Comparison of ENCODE assay signal across 1 cellular context in genomic region chr1:42963378-42964005, GRCh38.
TF ChIP-seq lines count a peak whose summit lies in the region.

No MANE protein-coding gene starts in this region.

TF ChIP-seq in K562, 482 proteins besides CTCF, POLR2A, EP300 and RAD21 (continued from another document and continues in another):
- TF ChIP-seq, protein P1, sequence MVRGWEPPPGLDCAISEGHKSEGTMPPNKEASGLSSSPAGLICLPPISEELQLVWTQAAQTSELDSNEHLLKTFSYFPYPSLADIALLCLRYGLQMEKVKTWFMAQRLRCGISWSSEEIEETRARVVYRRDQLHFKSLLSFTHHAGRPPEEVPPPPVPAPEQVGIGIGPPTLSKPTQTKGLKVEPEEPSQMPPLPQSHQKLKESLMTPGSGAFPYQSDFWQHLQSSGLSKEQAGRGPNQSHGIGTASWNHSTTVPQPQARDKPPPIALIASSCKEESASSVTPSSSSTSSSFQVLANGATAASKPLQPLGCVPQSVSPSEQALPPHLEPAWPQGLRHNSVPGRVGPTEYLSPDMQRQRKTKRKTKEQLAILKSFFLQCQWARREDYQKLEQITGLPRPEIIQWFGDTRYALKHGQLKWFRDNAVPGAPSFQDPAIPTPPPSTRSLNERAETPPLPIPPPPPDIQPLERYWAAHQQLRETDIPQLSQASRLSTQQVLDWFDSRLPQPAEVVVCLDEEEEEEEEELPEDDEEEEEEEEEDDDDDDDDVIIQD (CRISPR knock-in tag; IDR thresholded peaks at IDR 0.05) = no peak
- TF ChIP-seq CC2D1A (IDR thresholded peaks at IDR 0.05) (peak; percentile 95; the same call in 1 of the 2 replicates), PHB2 (IDR thresholded peaks at IDR 0.05; ENCODE audit: low read depth) (peak; percentile 92), CTBP1 (IDR thresholded peaks at IDR 0.05; ENCODE audit: borderline replicate concordance) (peak; percentile 95; the same call in 1 of the 2 replicates), NCOA1 (IDR thresholded peaks at IDR 0.05; ENCODE audit: low read depth) (peak; percentile 93), MAFF (IDR thresholded peaks at IDR 0.05; ENCODE audit: low read length) (peak; percentile 92), ARID1B (IDR thresholded peaks at IDR 0.05) (peak; percentile 99), MTA2 (IDR thresholded peaks at IDR 0.05; ENCODE audit: low read depth) (peak; percentile 97), ZNF668 (CRISPR knock-in tag; IDR thresholded peaks at IDR 0.05) (peak; percentile 59; the same call in 1 of the 2 replicates), SETDB1 (IDR thresholded peaks at IDR 0.05; ENCODE audit: low read length) (no peak), ZNF431 (CRISPR knock-in tag; IDR thresholded peaks at IDR 0.05) (peak; percentile 83; the same call in 1 of the 2 replicates), ZBTB40 (IDR thresholded peaks at IDR 0.05) (peak; percentile 65), ZBTB40 (CRISPR knock-in tag; IDR thresholded peaks at IDR 0.05) (no peak), ZNF512 (tag; IDR thresholded peaks at IDR 0.05) (no peak), POLR2AphosphoS5 (IDR thresholded peaks at IDR 0.05; ENCODE audit: control insufficient read depth, insufficient read depth, low read depth, low read length) (peak; percentile 98), HMG20A (CRISPR knock-in tag; conservative IDR thresholded peaks at IDR 0.05) (no peak), FOXJ2 (tag; IDR thresholded peaks at IDR 0.05) (peak; percentile 91), BHLHE40 (IDR thresholded peaks at IDR 0.05; ENCODE audit: low read length) (no peak; the same call in none of the 2 replicates), MIER1 (IDR thresholded peaks at IDR 0.05; ENCODE audit: low read depth) (peak; percentile 77), TBP (optimal IDR thresholded peaks at IDR 0.05; ENCODE audit: low read depth, low read length) (peak; percentile 29), HCFC1 (IDR thresholded peaks at IDR 0.05; ENCODE audit: low read depth, low read length) (0 out of 2 replicates have a peak, but pooled peaks have one; percentile 27), NBN (IDR thresholded peaks at IDR 0.05; ENCODE audit: low read depth) (peak; percentile 88; the same call in 1 of the 2 replicates), YY1 (IDR thresholded peaks at IDR 0.05; ENCODE audit: borderline replicate concordance in 1 of 3, control insufficient read depth in 1 of 3, extremely low read depth in 1 of 3, insufficient read depth in 3 of 3, insufficient read length in 1 of 3, insufficient replicate concordance in 2 of 3, low read depth in 1 of 3, low read length in 2 of 3) (peak in 1 of 3 experiments; percentile 12), ZNF609 (CRISPR knock-in tag; IDR thresholded peaks at IDR 0.05; ENCODE audit: borderline replicate concordance) (peak; percentile 92; the same call in 1 of the 2 replicates), SIN3A (IDR thresholded peaks at IDR 0.05; ENCODE audit: borderline replicate concordance in 2 of 2, control insufficient read depth in 1 of 2, low read depth in 2 of 2, low read length in 2 of 2) (peak; percentile 83 to 84; a peak in 2 of 4 replicates), TAL1 (IDR thresholded peaks at IDR 0.05) (peak; percentile 99), TEAD4 (IDR thresholded peaks at IDR 0.05; ENCODE audit: low read length) (peak; percentile 99), TEAD4 (CRISPR knock-in tag; IDR thresholded peaks at IDR 0.05; ENCODE audit: borderline replicate concordance) (no peak), ZNF589 (CRISPR knock-in tag; IDR thresholded peaks at IDR 0.05; ENCODE audit: low read depth) (peak; percentile 87), GABPA (tag; conservative IDR thresholded peaks at IDR 0.05; ENCODE audit: low read depth) (no peak)
- TF ChIP-seq, protein P2, sequence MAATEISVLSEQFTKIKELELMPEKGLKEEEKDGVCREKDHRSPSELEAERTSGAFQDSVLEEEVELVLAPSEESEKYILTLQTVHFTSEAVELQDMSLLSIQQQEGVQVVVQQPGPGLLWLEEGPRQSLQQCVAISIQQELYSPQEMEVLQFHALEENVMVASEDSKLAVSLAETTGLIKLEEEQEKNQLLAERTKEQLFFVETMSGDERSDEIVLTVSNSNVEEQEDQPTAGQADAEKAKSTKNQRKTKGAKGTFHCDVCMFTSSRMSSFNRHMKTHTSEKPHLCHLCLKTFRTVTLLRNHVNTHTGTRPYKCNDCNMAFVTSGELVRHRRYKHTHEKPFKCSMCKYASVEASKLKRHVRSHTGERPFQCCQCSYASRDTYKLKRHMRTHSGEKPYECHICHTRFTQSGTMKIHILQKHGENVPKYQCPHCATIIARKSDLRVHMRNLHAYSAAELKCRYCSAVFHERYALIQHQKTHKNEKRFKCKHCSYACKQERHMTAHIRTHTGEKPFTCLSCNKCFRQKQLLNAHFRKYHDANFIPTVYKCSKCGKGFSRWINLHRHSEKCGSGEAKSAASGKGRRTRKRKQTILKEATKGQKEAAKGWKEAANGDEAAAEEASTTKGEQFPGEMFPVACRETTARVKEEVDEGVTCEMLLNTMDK (IDR thresholded peaks at IDR 0.05; ENCODE audit: borderline replicate concordance, insufficient read depth, low read depth, low read length, poor library complexity, severe bottlenecking) = no peak
- TF ChIP-seq, protein P3, sequence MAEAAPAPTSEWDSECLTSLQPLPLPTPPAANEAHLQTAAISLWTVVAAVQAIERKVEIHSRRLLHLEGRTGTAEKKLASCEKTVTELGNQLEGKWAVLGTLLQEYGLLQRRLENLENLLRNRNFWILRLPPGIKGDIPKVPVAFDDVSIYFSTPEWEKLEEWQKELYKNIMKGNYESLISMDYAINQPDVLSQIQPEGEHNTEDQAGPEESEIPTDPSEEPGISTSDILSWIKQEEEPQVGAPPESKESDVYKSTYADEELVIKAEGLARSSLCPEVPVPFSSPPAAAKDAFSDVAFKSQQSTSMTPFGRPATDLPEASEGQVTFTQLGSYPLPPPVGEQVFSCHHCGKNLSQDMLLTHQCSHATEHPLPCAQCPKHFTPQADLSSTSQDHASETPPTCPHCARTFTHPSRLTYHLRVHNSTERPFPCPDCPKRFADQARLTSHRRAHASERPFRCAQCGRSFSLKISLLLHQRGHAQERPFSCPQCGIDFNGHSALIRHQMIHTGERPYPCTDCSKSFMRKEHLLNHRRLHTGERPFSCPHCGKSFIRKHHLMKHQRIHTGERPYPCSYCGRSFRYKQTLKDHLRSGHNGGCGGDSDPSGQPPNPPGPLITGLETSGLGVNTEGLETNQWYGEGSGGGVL (CRISPR knock-in tag; IDR thresholded peaks at IDR 0.05) = no peak
- TF ChIP-seq, protein P4, sequence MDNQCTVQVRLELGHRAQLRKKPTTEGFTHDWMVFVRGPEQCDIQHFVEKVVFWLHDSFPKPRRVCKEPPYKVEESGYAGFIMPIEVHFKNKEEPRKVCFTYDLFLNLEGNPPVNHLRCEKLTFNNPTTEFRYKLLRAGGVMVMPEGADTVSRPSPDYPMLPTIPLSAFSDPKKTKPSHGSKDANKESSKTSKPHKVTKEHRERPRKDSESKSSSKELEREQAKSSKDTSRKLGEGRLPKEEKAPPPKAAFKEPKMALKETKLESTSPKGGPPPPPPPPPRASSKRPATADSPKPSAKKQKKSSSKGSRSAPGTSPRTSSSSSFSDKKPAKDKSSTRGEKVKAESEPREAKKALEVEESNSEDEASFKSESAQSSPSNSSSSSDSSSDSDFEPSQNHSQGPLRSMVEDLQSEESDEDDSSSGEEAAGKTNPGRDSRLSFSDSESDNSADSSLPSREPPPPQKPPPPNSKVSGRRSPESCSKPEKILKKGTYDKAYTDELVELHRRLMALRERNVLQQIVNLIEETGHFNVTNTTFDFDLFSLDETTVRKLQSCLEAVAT (IDR thresholded peaks at IDR 0.05) = peak; percentile 58 to 81; a peak in 3 of 4 replicates
